ENCODE assay signal across 23 cellular contexts in genomic region chr2:66109419-66109818, GRCh38.
"Had no signal": no experiment of that assay in that cellular context is flagged by ENCODE, and none has a peak within 500 bp of the region (broad histone marks: within the 10 kb centered on the region; RNA-seq: fewer than 3 reads in every experiment).

No MANE protein-coding gene starts in this region.

- H3K4me1 ChIP-seq: esophagus squamous epithelium, spleen, upper lobe of right lung, uterus had no signal

- H3K4me3 ChIP-seq: esophagus squamous epithelium, lung, neural progenitor cell, skin epidermis, spleen, thoracic aorta, tibial nerve, upper lobe of right lung, uterus had no signal

- H3K4me3 Mint-ChIP-seq: effector memory CD8-positive, alpha-beta T cell; memory B cell; naive B cell; nephron; neural progenitor cell; stimulated activated memory B cell treated with anti-CD40 and anti-IgM and Interleukin-4, amounts not matched to agents 10 μg/mL and 1 μg/mL and 100 μg/mL, for 72 hours had no signal

- ATAC-seq: effector memory CD8-positive, alpha-beta T cell; left lobe of liver; sciatic nerve; stimulated activated memory B cell treated with anti-CD40 and anti-IgM and Interleukin-4, amounts not matched to agents 10 μg/mL and 1 μg/mL and 100 μg/mL, for 72 hours; stimulated activated naive CD8-positive, alpha-beta T cell treated with anti-CD3 and anti-CD28 coated beads, Interleukin-15, Interleukin-2, amounts not matched to agents 100 U/mL and 50 U/mL, for 24 hours; upper lobe of right lung had no signal

- H2AFZ ChIP-seq: neural progenitor cell, parathyroid adenoma had no signal

- H3K36me3 ChIP-seq: esophagus squamous epithelium, neural progenitor cell, spleen, thoracic aorta, tibial nerve, upper lobe of right lung, uterus had no signal

- H3K27me3 ChIP-seq: esophagus squamous epithelium, neural progenitor cell, spleen, tibial nerve, upper lobe of right lung, uterus had no signal

- H3K27ac Mint-ChIP-seq: effector memory CD8-positive, alpha-beta T cell; memory B cell; naive B cell; neural progenitor cell; progenitor cell of endocrine pancreas; stimulated activated memory B cell treated with anti-CD40 and anti-IgM and Interleukin-4, amounts not matched to agents 10 μg/mL and 1 μg/mL and 100 μg/mL, for 72 hours had no signal

- H3K4me2 ChIP-seq: neural progenitor cell had no signal

- H3K27ac ChIP-seq: esophagus squamous epithelium, neural progenitor cell, parathyroid adenoma, skin epidermis, spleen, thoracic aorta, tibial nerve, upper lobe of right lung, uterus had no signal

- H3K9me3 ChIP-seq: esophagus squamous epithelium, spleen, thoracic aorta, tibial nerve, upper lobe of right lung, uterus had no signal

- H3K27me3 Mint-ChIP-seq: effector memory CD8-positive, alpha-beta T cell; memory B cell; naive B cell; progenitor cell of endocrine pancreas; stimulated activated memory B cell treated with anti-CD40 and anti-IgM and Interleukin-4, amounts not matched to agents 10 μg/mL and 1 μg/mL and 100 μg/mL, for 72 hours had no signal

- DNase-seq: cortex of kidney; effector memory CD8-positive, alpha-beta T cell; erythroblast; esophagus squamous epithelium; foreskin melanocyte; naive B cell; spleen; stimulated activated CD4-positive, alpha-beta T cell treated with anti-CD3 and anti-CD28 coated beads, Interleukin-4, amount 100 ng/mL, for 4 hours; stimulated activated naive CD8-positive, alpha-beta T cell treated with anti-CD3 and anti-CD28 coated beads, Interleukin-15, Interleukin-2, amounts not matched to agents 100 U/mL and 50 U/mL, for 24 hours; upper lobe of right lung; uterus had no signal

- H3K36me3 Mint-ChIP-seq: memory B cell; naive B cell; neural progenitor cell; stimulated activated memory B cell treated with anti-CD40 and anti-IgM and Interleukin-4, amounts not matched to agents 10 μg/mL and 1 μg/mL and 100 μg/mL, for 72 hours had no signal

- H3K9me3 Mint-ChIP-seq: nephron, neural progenitor cell had no signal

- H3K4me1 Mint-ChIP-seq: memory B cell; naive B cell; stimulated activated memory B cell treated with anti-CD40 and anti-IgM and Interleukin-4, amounts not matched to agents 10 μg/mL and 1 μg/mL and 100 μg/mL, for 72 hours had no signal

- H3K79me2 ChIP-seq: parathyroid adenoma had no signal
